ENCODE assay signal across 1 cellular context in genomic region chr4:1041936-1042330, GRCh38.
TF ChIP-seq lines count a peak whose summit lies in the region.

No MANE protein-coding gene starts in this region.

TF ChIP-seq in GM23338, 12 proteins besides CTCF, POLR2A, EP300 and RAD21:
- TF ChIP-seq CREB1 (CRISPR knock-in tag; IDR thresholded peaks at IDR 0.05; ENCODE audit: low read depth) (no peak), ZNF114 (CRISPR knock-in tag; IDR thresholded peaks at IDR 0.05) (no peak), ETS1 (IDR thresholded peaks at IDR 0.05) (no peak), EZH2 (IDR thresholded peaks at IDR 0.05; ENCODE audit: low read depth, unreplicated experiment) (no peak), ZNF331 (CRISPR knock-in tag; IDR thresholded peaks at IDR 0.05; ENCODE audit: low read depth) (no peak), POLR2AphosphoS5 (IDR thresholded peaks at IDR 0.05; ENCODE audit: low read depth) (no peak), EZH2phosphoT487 (IDR thresholded peaks at IDR 0.05; ENCODE audit: unreplicated experiment) (no peak), STAT1 (IDR thresholded peaks at IDR 0.05; ENCODE audit: unreplicated experiment) (no peak), NANOG (IDR thresholded peaks at IDR 0.05; ENCODE audit: borderline replicate concordance) (no peak), JUNB (IDR thresholded peaks at IDR 0.05; ENCODE audit: unreplicated experiment) (no peak)
- TF ChIP-seq, protein P1, sequence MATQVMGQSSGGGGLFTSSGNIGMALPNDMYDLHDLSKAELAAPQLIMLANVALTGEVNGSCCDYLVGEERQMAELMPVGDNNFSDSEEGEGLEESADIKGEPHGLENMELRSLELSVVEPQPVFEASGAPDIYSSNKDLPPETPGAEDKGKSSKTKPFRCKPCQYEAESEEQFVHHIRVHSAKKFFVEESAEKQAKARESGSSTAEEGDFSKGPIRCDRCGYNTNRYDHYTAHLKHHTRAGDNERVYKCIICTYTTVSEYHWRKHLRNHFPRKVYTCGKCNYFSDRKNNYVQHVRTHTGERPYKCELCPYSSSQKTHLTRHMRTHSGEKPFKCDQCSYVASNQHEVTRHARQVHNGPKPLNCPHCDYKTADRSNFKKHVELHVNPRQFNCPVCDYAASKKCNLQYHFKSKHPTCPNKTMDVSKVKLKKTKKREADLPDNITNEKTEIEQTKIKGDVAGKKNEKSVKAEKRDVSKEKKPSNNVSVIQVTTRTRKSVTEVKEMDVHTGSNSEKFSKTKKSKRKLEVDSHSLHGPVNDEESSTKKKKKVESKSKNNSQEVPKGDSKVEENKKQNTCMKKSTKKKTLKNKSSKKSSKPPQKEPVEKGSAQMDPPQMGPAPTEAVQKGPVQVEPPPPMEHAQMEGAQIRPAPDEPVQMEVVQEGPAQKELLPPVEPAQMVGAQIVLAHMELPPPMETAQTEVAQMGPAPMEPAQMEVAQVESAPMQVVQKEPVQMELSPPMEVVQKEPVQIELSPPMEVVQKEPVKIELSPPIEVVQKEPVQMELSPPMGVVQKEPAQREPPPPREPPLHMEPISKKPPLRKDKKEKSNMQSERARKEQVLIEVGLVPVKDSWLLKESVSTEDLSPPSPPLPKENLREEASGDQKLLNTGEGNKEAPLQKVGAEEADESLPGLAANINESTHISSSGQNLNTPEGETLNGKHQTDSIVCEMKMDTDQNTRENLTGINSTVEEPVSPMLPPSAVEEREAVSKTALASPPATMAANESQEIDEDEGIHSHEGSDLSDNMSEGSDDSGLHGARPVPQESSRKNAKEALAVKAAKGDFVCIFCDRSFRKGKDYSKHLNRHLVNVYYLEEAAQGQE (IDR thresholded peaks at IDR 0.05; ENCODE audit: unreplicated experiment): no peak
- TF ChIP-seq, protein P2, sequence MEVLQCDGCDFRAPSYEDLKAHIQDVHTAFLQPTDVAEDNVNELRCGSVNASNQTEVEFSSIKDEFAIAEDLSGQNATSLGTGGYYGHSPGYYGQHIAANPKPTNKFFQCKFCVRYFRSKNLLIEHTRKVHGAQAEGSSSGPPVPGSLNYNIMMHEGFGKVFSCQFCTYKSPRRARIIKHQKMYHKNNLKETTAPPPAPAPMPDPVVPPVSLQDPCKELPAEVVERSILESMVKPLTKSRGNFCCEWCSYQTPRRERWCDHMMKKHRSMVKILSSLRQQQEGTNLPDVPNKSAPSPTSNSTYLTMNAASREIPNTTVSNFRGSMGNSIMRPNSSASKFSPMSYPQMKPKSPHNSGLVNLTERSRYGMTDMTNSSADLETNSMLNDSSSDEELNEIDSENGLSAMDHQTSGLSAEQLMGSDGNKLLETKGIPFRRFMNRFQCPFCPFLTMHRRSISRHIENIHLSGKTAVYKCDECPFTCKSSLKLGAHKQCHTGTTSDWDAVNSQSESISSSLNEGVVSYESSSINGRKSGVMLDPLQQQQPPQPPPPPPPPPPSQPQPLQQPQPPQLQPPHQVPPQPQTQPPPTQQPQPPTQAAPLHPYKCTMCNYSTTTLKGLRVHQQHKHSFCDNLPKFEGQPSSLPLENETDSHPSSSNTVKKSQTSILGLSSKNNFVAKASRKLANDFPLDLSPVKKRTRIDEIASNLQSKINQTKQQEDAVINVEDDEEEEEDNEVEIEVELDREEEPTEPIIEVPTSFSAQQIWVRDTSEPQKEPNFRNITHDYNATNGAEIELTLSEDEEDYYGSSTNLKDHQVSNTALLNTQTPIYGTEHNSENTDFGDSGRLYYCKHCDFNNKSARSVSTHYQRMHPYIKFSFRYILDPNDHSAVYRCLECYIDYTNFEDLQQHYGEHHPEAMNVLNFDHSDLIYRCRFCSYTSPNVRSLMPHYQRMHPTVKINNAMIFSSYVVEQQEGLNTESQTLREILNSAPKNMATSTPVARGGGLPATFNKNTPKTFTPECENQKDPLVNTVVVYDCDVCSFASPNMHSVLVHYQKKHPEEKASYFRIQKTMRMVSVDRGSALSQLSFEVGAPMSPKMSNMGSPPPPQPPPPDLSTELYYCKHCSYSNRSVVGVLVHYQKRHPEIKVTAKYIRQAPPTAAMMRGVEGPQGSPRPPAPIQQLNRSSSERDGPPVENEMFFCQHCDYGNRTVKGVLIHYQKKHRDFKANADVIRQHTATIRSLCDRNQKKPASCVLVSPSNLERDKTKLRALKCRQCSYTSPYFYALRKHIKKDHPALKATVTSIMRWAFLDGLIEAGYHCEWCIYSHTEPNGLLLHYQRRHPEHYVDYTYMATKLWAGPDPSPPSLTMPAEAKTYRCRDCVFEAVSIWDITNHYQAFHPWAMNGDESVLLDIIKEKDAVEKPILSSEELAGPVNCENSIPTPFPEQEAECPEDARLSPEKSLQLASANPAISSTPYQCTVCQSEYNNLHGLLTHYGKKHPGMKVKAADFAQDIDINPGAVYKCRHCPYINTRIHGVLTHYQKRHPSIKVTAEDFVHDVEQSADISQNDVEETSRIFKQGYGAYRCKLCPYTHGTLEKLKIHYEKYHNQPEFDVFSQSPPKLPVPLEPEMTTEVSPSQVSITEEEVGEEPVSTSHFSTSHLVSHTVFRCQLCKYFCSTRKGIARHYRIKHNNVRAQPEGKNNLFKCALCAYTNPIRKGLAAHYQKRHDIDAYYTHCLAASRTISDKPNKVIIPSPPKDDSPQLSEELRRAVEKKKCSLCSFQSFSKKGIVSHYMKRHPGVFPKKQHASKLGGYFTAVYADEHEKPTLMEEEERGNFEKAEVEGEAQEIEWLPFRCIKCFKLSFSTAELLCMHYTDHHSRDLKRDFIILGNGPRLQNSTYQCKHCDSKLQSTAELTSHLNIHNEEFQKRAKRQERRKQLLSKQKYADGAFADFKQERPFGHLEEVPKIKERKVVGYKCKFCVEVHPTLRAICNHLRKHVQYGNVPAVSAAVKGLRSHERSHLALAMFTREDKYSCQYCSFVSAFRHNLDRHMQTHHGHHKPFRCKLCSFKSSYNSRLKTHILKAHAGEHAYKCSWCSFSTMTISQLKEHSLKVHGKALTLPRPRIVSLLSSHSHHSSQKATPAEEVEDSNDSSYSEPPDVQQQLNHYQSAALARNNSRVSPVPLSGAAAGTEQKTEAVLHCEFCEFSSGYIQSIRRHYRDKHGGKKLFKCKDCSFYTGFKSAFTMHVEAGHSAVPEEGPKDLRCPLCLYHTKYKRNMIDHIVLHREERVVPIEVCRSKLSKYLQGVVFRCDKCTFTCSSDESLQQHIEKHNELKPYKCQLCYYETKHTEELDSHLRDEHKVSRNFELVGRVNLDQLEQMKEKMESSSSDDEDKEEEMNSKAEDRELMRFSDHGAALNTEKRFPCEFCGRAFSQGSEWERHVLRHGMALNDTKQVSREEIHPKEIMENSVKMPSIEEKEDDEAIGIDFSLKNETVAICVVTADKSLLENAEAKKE (CRISPR knock-in tag; IDR thresholded peaks at IDR 0.05): no peak
TF ChIP-seq in GM23338: peak in this region for 0.
